Comparison of ENCODE assay signal across 1 cellular context in genomic region chr11:46721286-46721685, GRCh38.
TF ChIP-seq lines count a peak whose summit lies in the region.

No MANE protein-coding gene starts in this region.

TF ChIP-seq in HepG2, 621 proteins besides CTCF, POLR2A, EP300 and RAD21 (continues in another document):
- TF ChIP-seq ATF6 (CRISPR knock-in tag; conservative IDR thresholded peaks at IDR 0.05) (no peak), ZC3H13 (CRISPR knock-in tag; IDR thresholded peaks at IDR 0.05) (no peak), ZNF468 (CRISPR knock-in tag; IDR thresholded peaks at IDR 0.05) (no peak), ZBTB39 (CRISPR knock-in tag; IDR thresholded peaks at IDR 0.05) (no peak), RBFOX2 (IDR thresholded peaks at IDR 0.05; ENCODE audit: low read depth, low read length) (peak; percentile 56; the same call in 1 of the 2 replicates), ZXDC (CRISPR knock-in tag; IDR thresholded peaks at IDR 0.05) (no peak), TARDBP (CRISPR knock-in tag; IDR thresholded peaks at IDR 0.05) (no peak), CREB1 (IDR thresholded peaks at IDR 0.05) (peak; percentile 56; the same call in 1 of the 2 replicates), CREB1 (CRISPR knock-in tag; IDR thresholded peaks at IDR 0.05) (no peak), ZNF776 (CRISPR knock-in tag; IDR thresholded peaks at IDR 0.05) (no peak), ZNF546 (CRISPR knock-in tag; conservative IDR thresholded peaks at IDR 0.05) (no peak), SP140L (CRISPR knock-in tag; IDR thresholded peaks at IDR 0.05; ENCODE audit: borderline replicate concordance) (no peak), SKIL (CRISPR knock-in tag; IDR thresholded peaks at IDR 0.05; ENCODE audit: borderline replicate concordance) (no peak), MIXL1 (CRISPR knock-in tag; IDR thresholded peaks at IDR 0.05) (no peak), RBAK (CRISPR knock-in tag; IDR thresholded peaks at IDR 0.05) (no peak), DRAP1 (CRISPR knock-in tag; IDR thresholded peaks at IDR 0.05) (no peak), ZNF350 (CRISPR knock-in tag; IDR thresholded peaks at IDR 0.05; ENCODE audit: borderline replicate concordance, low read depth) (no peak), ELF1 (CRISPR knock-in tag; IDR thresholded peaks at IDR 0.05) (no peak), GMEB1 (CRISPR knock-in tag; IDR thresholded peaks at IDR 0.05; ENCODE audit: borderline replicate concordance) (no peak), PBX3 (CRISPR knock-in tag; IDR thresholded peaks at IDR 0.05; ENCODE audit: borderline replicate concordance) (no peak), POLR2G (IDR thresholded peaks at IDR 0.05; ENCODE audit: low read depth, low read length) (0 out of 2 replicates have a peak, but pooled peaks have one; percentile 31), ISX (CRISPR knock-in tag; conservative IDR thresholded peaks at IDR 0.05) (no peak), ZNF775 (CRISPR knock-in tag; IDR thresholded peaks at IDR 0.05; ENCODE audit: borderline replicate concordance) (no peak), REPIN1 (CRISPR knock-in tag; IDR thresholded peaks at IDR 0.05; ENCODE audit: borderline replicate concordance, low read depth) (no peak), E2F2 (CRISPR knock-in tag; IDR thresholded peaks at IDR 0.05; ENCODE audit: borderline replicate concordance) (no peak), ZNF431 (CRISPR knock-in tag; IDR thresholded peaks at IDR 0.05; ENCODE audit: borderline replicate concordance, low read depth) (no peak), ZFP37 (CRISPR knock-in tag; IDR thresholded peaks at IDR 0.05; ENCODE audit: borderline replicate concordance) (0 out of 2 replicates have a peak, but pooled peaks have one; percentile 22), KLF16 (CRISPR knock-in tag; IDR thresholded peaks at IDR 0.05) (0 out of 4 replicates have a peak, but pooled peaks of 1 of the 2 experiments have one; percentile 8), SP2 (CRISPR knock-in tag; IDR thresholded peaks at IDR 0.05) (no peak), ZBTB10 (CRISPR knock-in tag; IDR thresholded peaks at IDR 0.05; ENCODE audit: borderline replicate concordance) (no peak), MZF1 (CRISPR knock-in tag; IDR thresholded peaks at IDR 0.05; ENCODE audit: borderline replicate concordance) (no peak), FIP1L1 (IDR thresholded peaks at IDR 0.05; ENCODE audit: borderline replicate concordance, insufficient read depth, low read depth, low read length) (no peak), MYPOP (CRISPR knock-in tag; IDR thresholded peaks at IDR 0.05) (no peak), RBM22 (optimal IDR thresholded peaks at IDR 0.05; ENCODE audit: low read length) (peak; percentile 58), TIGD3 (CRISPR knock-in tag; IDR thresholded peaks at IDR 0.05; ENCODE audit: borderline replicate concordance) (no peak)
